12 cellular contexts compared by ENCODE assay signal in the genomic region with DNA sequence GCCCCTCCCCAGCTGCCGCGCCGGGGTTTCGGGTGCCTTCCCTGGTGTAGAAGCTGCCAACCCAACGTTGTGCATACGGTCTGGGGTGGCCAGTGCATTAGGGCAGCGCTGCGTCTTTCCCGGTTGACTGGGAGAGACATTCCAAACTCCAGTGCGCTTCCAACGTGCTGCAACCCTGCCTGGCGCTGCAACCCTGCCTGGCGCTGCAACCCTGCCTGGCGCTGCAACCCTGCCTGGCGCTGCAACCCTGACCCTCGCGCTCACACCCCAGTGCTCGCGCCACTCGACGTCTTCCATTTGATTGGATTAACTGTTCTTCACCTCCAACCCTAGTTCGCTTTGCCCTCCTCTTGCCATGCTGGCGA. TPM values are rescaled to one million over a fixed set of nuclear protein-coding genes. Genes with fewer than 3 reads are reported as not detected.
DNase-seq lines count a peak whose midpoint lies in the region; ATAC-seq and TF ChIP-seq lines count a peak whose summit lies in the region.
"Had no signal": no experiment of that assay in that cellular context is flagged by ENCODE, and none has a peak within 500 bp of the region (broad histone marks: within the 10 kb centered on the region; RNA-seq: fewer than 3 reads in every experiment).

No MANE protein-coding gene starts in this region.

- H3K4me2 ChIP-seq in KMS-11 = peak overlapping the region; percentile 27; the same call in 1 of the 2 replicates

- TF ChIP-seq CTCF in AG04450 (IDR thresholded peaks at IDR 0.05; ENCODE audit: low read depth, low read length) (no peak), KMS-11 (conservative IDR thresholded peaks at IDR 0.05; ENCODE audit: low read depth, low read length) (no peak), epithelial cell of esophagus (IDR thresholded peaks at IDR 0.05; ENCODE audit: insufficient read depth, low read depth, low read length, missing control alignments) (no peak), nephron (IDR thresholded peaks at IDR 0.05; ENCODE audit: unreplicated experiment in 3 of 3) (no peak)

- peaks cover 19% of the 10 kb centered on the region for H3K4me1 Mint-ChIP-seq in nephron

- H4K20me1 ChIP-seq in KMS-11 (ENCODE audit: insufficient read depth) = no peaks in the 10 kb centered on the region

- H3K27me3 Mint-ChIP-seq in nephron (ENCODE audit: low read depth) = peaks cover 87% of the 10 kb centered on the region

- H3K27ac ChIP-seq in AG04450 (ENCODE audit: low read depth, low read length) = no peak overlapping the region
- H3K27ac ChIP-seq in KMS-11 = no peak overlapping the region
- H3K27ac ChIP-seq: gastroesophageal sphincter had no signal

- no peaks in the 10 kb centered on the region for H3K79me2 ChIP-seq in KMS-11 (ENCODE audit: insufficient read depth, low read depth)

- no peaks in the 10 kb centered on the region; the same call in 1 of the 2 replicates for H3K9me3 ChIP-seq in AG04450 (ENCODE audit: control insufficient read depth, insufficient read depth, low read length)
- H3K9me3 ChIP-seq: gastroesophageal sphincter had no signal

- H3K4me3 Mint-ChIP-seq in nephron = peak overlapping the region; percentile 81 to 83 (median 82)
- H3K4me3 Mint-ChIP-seq: activated CD8-positive, alpha-beta T cell treated with anti-CD3 and anti-CD28 coated beads for 36 hours had no signal

- H3K36me3 ChIP-seq in KMS-11 (ENCODE audit: insufficient read depth) = no peaks in the 10 kb centered on the region
- H3K36me3 ChIP-seq: gastroesophageal sphincter had no signal

- H3K27ac Mint-ChIP-seq in nephron = no peak overlapping the region
- H3K27ac Mint-ChIP-seq: activated CD8-positive, alpha-beta T cell treated with anti-CD3 and anti-CD28 coated beads for 36 hours had no signal

- CTCF ChIA-PET in AG04450 (lab: Charles Lee) = interaction anchor here (4.9 kb wide), 1 partner anchor 67 kb away, joined by 81 read pairs; no protein-coding TSS in a partner anchor

- H3K4me3 ChIP-seq in AG04450 (ENCODE audit: low read depth, low read length) (peak overlapping the region; percentile 48), KMS-11 (IDR thresholded peaks at IDR 0.05; ENCODE audit: insufficient read depth, low read depth, low read length) (no peak overlapping the region), epithelial cell of esophagus (ENCODE audit: low read length) (peak overlapping the region; percentile 56)

- no peak for ATAC-seq in GM21825 (IDR thresholded peaks at IDR 0.05; ENCODE audit: unreplicated experiment)

- H3K36me3 Mint-ChIP-seq in nephron (ENCODE audit: low read depth) = no peaks in the 10 kb centered on the region

- H3K27me3 ChIP-seq in AG04450 (ENCODE audit: control insufficient read depth, insufficient read depth, low read length) (peaks cover 72% of the 10 kb centered on the region), KMS-11 (ENCODE audit: insufficient read depth, low read depth) (peaks cover 64% of the 10 kb centered on the region)

- in situ Hi-C loops in KBM-7 (cut with MboI; ENCODE audit: low pct_unique_long_range_greater_than_20kb, low sequenced_read_pairs) = no loop called here

- POLR2A ChIA-PET in AG04450 (lab: Yijun Ruan, JAX) = interaction anchor here (1.1 to 1.6 kb wide), 2 partner anchors 43 to 45 kb away, joined by 3 to 6 read pairs; no protein-coding TSS in a partner anchor

- no peak for DNase-seq in AG04450 (ENCODE audit: low read depth, low spot score)
- DNase-seq in epithelial cell of esophagus (ENCODE audit: low read depth) = no peak
- DNase-seq in HUDEP-2 (lab: John Stamatoyannopoulos, UW; ENCODE audit: unreplicated experiment in 76 of 76) = no peak
- no peak for DNase-seq in NCI-H345 (lab: John Stamatoyannopoulos, UW)
- DNase-seq in KBM-7 = no peak
- DNase-seq: HCEC 1CT, NCI-H187 had no signal

- peaks cover 25% of the 10 kb centered on the region for H3K4me1 ChIP-seq in KMS-11 (ENCODE audit: low read depth, poor library complexity, severe bottlenecking)

- no peaks in the 10 kb centered on the region for H3K9me3 Mint-ChIP-seq in nephron
- H3K9me3 Mint-ChIP-seq: activated CD8-positive, alpha-beta T cell treated with anti-CD3 and anti-CD28 coated beads for 36 hours had no signal

- H3K9ac ChIP-seq in KMS-11 = no peak overlapping the region

- H2AFZ ChIP-seq in KMS-11 (ENCODE audit: low read depth) = peak overlapping the region; percentile 28; the same call in 1 of the 2 replicates

RNA-seq across cellular contexts. Expression of a gene that starts 0.5 kb away (rescaled TPM):
- 0.04 and 0.07 TPM in 2 replicates for polyA plus RNA-seq in AG04450 (2011; rRNA removed)
- polyA minus RNA-seq in AG04450 (2011; rRNA and poly(A)+ RNA removed) = 0.04 TPM in 1 of 2 replicates, not detected in the other

RNA-seq across cellular contexts. Expression of a gene that starts 22.8 kb away (rescaled TPM):
- polyA plus RNA-seq in AG04450 (2011; rRNA removed) = not detected in 2 replicates
- polyA minus RNA-seq in AG04450 (2011; rRNA and poly(A)+ RNA removed) = not detected in 2 replicates

RNA-seq across cellular contexts. Expression of a gene that starts 46.2 kb away (rescaled TPM):
- polyA plus RNA-seq in AG04450 (2011; rRNA removed) = 529 and 549 TPM in 2 replicates
- polyA minus RNA-seq in AG04450 (2011; rRNA and poly(A)+ RNA removed) = 151 and 190 TPM in 2 replicates

RNA-seq across cellular contexts. Expression of a gene that starts 51.6 kb away (rescaled TPM):
- 13.5 and 25.7 TPM in 2 replicates for polyA plus RNA-seq in AG04450 (2011; rRNA removed)
- polyA minus RNA-seq in AG04450 (2011; rRNA and poly(A)+ RNA removed) = 19.7 and 25.7 TPM in 2 replicates
